In genomic region chr2:228709788-228710371, GRCh38 we compare ENCODE assay signal across 21 cellular contexts.
DNase-seq lines count a peak whose midpoint lies in the region; ATAC-seq, FAIRE-seq and TF ChIP-seq lines count a peak whose summit lies in the region.
"Had no signal": no experiment of that assay in that cellular context is flagged by ENCODE, and none has a peak within 500 bp of the region (broad histone marks: within the 10 kb centered on the region; RNA-seq: fewer than 3 reads in every experiment).

No MANE protein-coding gene starts in this region.

- no peak overlapping the region for H4K8ac ChIP-seq in H9 (replicated peaks; ENCODE audit: insufficient read length, low read depth, low read length)

- no peak overlapping the region for H3K4ac ChIP-seq in H9 (ENCODE audit: low read depth, low read length)

- BruUV-seq in HepG2 (replicated peaks; lab: Mats Ljungman, UMichigan) = no TSS peak

- no peaks in the 10 kb centered on the region for H3K23me2 ChIP-seq in H9 (ENCODE audit: insufficient read length, low read depth, low read length, poor library complexity, severe bottlenecking)

- H3K79me1 ChIP-seq in H9 (ENCODE audit: insufficient read depth, low read depth, low read length, poor library complexity, severe bottlenecking) = no peaks in the 10 kb centered on the region

- H3K9me3 ChIP-seq in astrocyte (ENCODE audit: insufficient read depth, low read depth, low read length) (no peaks in the 10 kb centered on the region), HepG2 (ENCODE audit: low read length) (peaks cover 79% of the 10 kb centered on the region), H9 (ENCODE audit: control insufficient read depth, low read depth, low read length) (no peaks in the 10 kb centered on the region)
- H3K9me3 ChIP-seq: BE2C, Caco-2 had no signal

- no peaks in the 10 kb centered on the region for H4K20me1 ChIP-seq in astrocyte (ENCODE audit: insufficient read depth, low read length)
- no peaks in the 10 kb centered on the region for H4K20me1 ChIP-seq in HepG2 (ENCODE audit: insufficient read depth, low read length)
- no peaks in the 10 kb centered on the region for H4K20me1 ChIP-seq in H9 (ENCODE audit: control insufficient read depth, insufficient read depth, insufficient read length)

- TF ChIP-seq CTCF in astrocyte (IDR thresholded peaks at IDR 0.05; ENCODE audit: insufficient read depth, low read depth, low read length) = no peak
- no peak for TF ChIP-seq CTCF in HepG2 (CRISPR knock-in tag; IDR thresholded peaks at IDR 0.05)
- no peak for TF ChIP-seq CTCF in H9 (conservative IDR thresholded peaks at IDR 0.05)

- H3K4me3 Mint-ChIP-seq in astrocyte (ENCODE audit: unreplicated experiment) (no peak overlapping the region), H9 (no peak overlapping the region)
- H3K4me3 Mint-ChIP-seq: CD14-positive monocyte; CD8-positive, alpha-beta T cell; HFFc6 had no signal

- no peak overlapping the region for H2AK5ac ChIP-seq in H9 (ENCODE audit: insufficient read length, low read length)

- 2% methylated on average over 2 of the region's 2 CpGs for WGBS in HepG2 (ENCODE audit: low lambda C conversion rate)
- WGBS in H9 (ENCODE audit: extremely low coverage, insufficient read length, low lambda C conversion rate) = no CpG with 5 or more reads among the region's 2 CpGs

- no peak overlapping the region for H4K91ac ChIP-seq in H9 (ENCODE audit: insufficient read length, low read depth, low read length)

- H2BK12ac ChIP-seq in H9 (ENCODE audit: insufficient read length, low read depth, low read length) = no peak overlapping the region

- H3K56ac ChIP-seq in H9 (ENCODE audit: insufficient read length, low read depth, low read length) = no peak overlapping the region

- H3K27ac Mint-ChIP-seq in astrocyte (ENCODE audit: unreplicated experiment) = no peak overlapping the region
- no peak overlapping the region for H3K27ac Mint-ChIP-seq in H9
- H3K27ac Mint-ChIP-seq: CD14-positive monocyte; CD8-positive, alpha-beta T cell; HFFc6 had no signal

- no peak overlapping the region for H2BK120ac ChIP-seq in H9 (ENCODE audit: low read depth, low read length, poor library complexity, severe bottlenecking)

- H3K27ac ChIP-seq in astrocyte (ENCODE audit: low read depth, low read length) (no peak overlapping the region), HepG2 (ENCODE audit: extremely low read length, insufficient read depth, low read length) (no peak overlapping the region), H9 (ENCODE audit: insufficient read length, low read depth, low read length) (no peak overlapping the region)
- H3K27ac ChIP-seq: 22Rv1, KMS-11 had no signal

- no peak for TF ChIP-seq EP300 in HepG2 (IDR thresholded peaks at IDR 0.05; ENCODE audit: low read depth in 2 of 2, low read length in 2 of 2)
- no peak for TF ChIP-seq EP300 in HepG2 (CRISPR knock-in tag; IDR thresholded peaks at IDR 0.05; ENCODE audit: borderline replicate concordance)

- FAIRE-seq in astrocyte (lab: Jason Lieb, UNC) (peak; percentile 26), HepG2 (lab: Jason Lieb, UNC) (no peak)
- FAIRE-seq: GM12878, GM18507, H1 had no signal

- H3K9ac ChIP-seq in astrocyte (ENCODE audit: low read length) (no peak overlapping the region), HepG2 (ENCODE audit: insufficient read depth, low read depth, low read length) (no peak overlapping the region), H9 (ENCODE audit: extremely low read depth, insufficient read length, low read length) (no peak overlapping the region)
- H3K9ac ChIP-seq: KMS-11 had no signal

- DNase-seq in A172 (ENCODE audit: low spot score) (peak; percentile 32), EL (peak; percentile 6), astrocyte (ENCODE audit: low read depth) (no peak), HepG2 (ENCODE audit: low spot score) (no peak), foreskin melanocyte (no peak), H9 (no peak), NCI-H187 treated with DMSO at 0.1 percent for 48 hours (lab: John Stamatoyannopoulos, UW) (no peak)
- DNase-seq: ACHN; BE2C; Caco-2; CD8-positive, alpha-beta T cell; DND-41; HCEC 1CT; HFFc6 had no signal

- no peaks in the 10 kb centered on the region for H3K4me1 ChIP-seq in astrocyte (ENCODE audit: insufficient read depth, low read length)
- no peaks in the 10 kb centered on the region for H3K4me1 ChIP-seq in HepG2 (ENCODE audit: insufficient read depth, low read length)
- no peaks in the 10 kb centered on the region for H3K4me1 ChIP-seq in H9 (ENCODE audit: insufficient read depth, low read length)
- H3K4me1 ChIP-seq: BE2C, Caco-2 had no signal

- no peaks in the 10 kb centered on the region for H3K4me1 Mint-ChIP-seq in astrocyte (ENCODE audit: low read depth, unreplicated experiment)
- peaks cover 8 to 12% of the 10 kb centered on the region in 2 experiments; a peak in 3 of 4 replicates for H3K4me1 Mint-ChIP-seq in H9
- H3K4me1 Mint-ChIP-seq: CD14-positive monocyte had no signal

- H3K79me2 ChIP-seq in astrocyte (ENCODE audit: insufficient read depth, low read length) (no peaks in the 10 kb centered on the region), HepG2 (ENCODE audit: insufficient read depth, low read length) (no peaks in the 10 kb centered on the region), H9 (ENCODE audit: insufficient read depth, low read length) (no peaks in the 10 kb centered on the region)

- H4K5ac ChIP-seq in H9 (ENCODE audit: insufficient read length, low read depth, low read length) = no peak overlapping the region

- CTCF ChIA-PET in HepG2 (lab: Yijun Ruan, JAX; ENCODE audit: low intra/inter-chr PET ratio, low total read pairs) = no interaction called here

- H3K36me3 Mint-ChIP-seq in astrocyte (ENCODE audit: low read depth, unreplicated experiment) (no peaks in the 10 kb centered on the region), H9 (ENCODE audit: insufficient read depth in 1 of 3, low read depth in 3 of 3) (peaks cover 3 to 10% (median 5%) of the 10 kb centered on the region in 3 experiments; a peak in 3 of 7 replicates)
- H3K36me3 Mint-ChIP-seq: CD14-positive monocyte; CD8-positive, alpha-beta T cell had no signal

- H2AFZ ChIP-seq in astrocyte (ENCODE audit: low read depth, low read length) = no peak overlapping the region
- no peak overlapping the region for H2AFZ ChIP-seq in HepG2 (ENCODE audit: low read length)
- no peak overlapping the region for H2AFZ ChIP-seq in H9 (ENCODE audit: low read length)

- POLR2A ChIA-PET in HepG2 (lab: Yijun Ruan, JAX) = no interaction called here

- TF ChIP-seq RAD21 in HepG2 (CRISPR knock-in tag; IDR thresholded peaks at IDR 0.05) = no peak

- TF ChIP-seq POLR2A in HepG2 (IDR thresholded peaks at IDR 0.05; ENCODE audit: insufficient read depth in 1 of 2, low read depth in 2 of 2, low read length in 2 of 2) = no peak

- no peak overlapping the region for H3K14ac ChIP-seq in H9 (ENCODE audit: insufficient read depth, low read length)

- no peak overlapping the region for H3K18ac ChIP-seq in H9 (ENCODE audit: insufficient read length, low read depth, low read length)

- in situ Hi-C loops in HepG2 (cut with HindIII; ENCODE audit: extremely low pct_ligation_motif_present, low pct_unique_long_range_greater_than_20kb) = no loop called here

- H2BK20ac ChIP-seq in H9 (ENCODE audit: low read depth, low read length, poor library complexity, severe bottlenecking) = no peak overlapping the region

- no peaks in the 10 kb centered on the region for H3K27me3 ChIP-seq in astrocyte (ENCODE audit: insufficient read depth, low read length)
- H3K27me3 ChIP-seq in HepG2 (ENCODE audit: control insufficient read depth in 1 of 2, insufficient read depth in 2 of 2, low read length in 2 of 2) = no peaks in the 10 kb centered on the region
- no peaks in the 10 kb centered on the region for H3K27me3 ChIP-seq in H9 (ENCODE audit: insufficient read depth, low read length)
- H3K27me3 ChIP-seq: BE2C had no signal

- intact Hi-C loops in HepG2 (cut with micrococcal nuclease; ENCODE audit: unreplicated experiment) = no loop called here

- peaks cover 6% of the 10 kb centered on the region for H3K9me3 Mint-ChIP-seq in astrocyte (ENCODE audit: unreplicated experiment)
- H3K9me3 Mint-ChIP-seq in H9 = peaks cover 10 to 12% of the 10 kb centered on the region in 2 experiments

- H3K36me3 ChIP-seq in astrocyte (ENCODE audit: insufficient read depth, low read length) (no peaks in the 10 kb centered on the region), HepG2 (replicated peaks in 1 of 2; ENCODE audit: control insufficient read depth in 1 of 2, insufficient read depth in 2 of 2, low read length in 2 of 2) (no peaks in the 10 kb centered on the region)
- H3K36me3 ChIP-seq: BE2C had no signal

- H2BK15ac ChIP-seq in H9 (ENCODE audit: low read depth, low read length) = no peak overlapping the region

- no peak; the same call in 2 of the 3 replicates for ATAC-seq in HepG2
- no peak for ATAC-seq in GM18519 (IDR thresholded peaks at IDR 0.05; ENCODE audit: low FRiP score, unreplicated experiment)
- ATAC-seq: CD8-positive, alpha-beta T cell; GM12878 had no signal

- H3K27me3 Mint-ChIP-seq in astrocyte (ENCODE audit: low read depth, unreplicated experiment) (no peaks in the 10 kb centered on the region), H9 (ENCODE audit: low read depth) (no peaks in the 10 kb centered on the region)

- no peak overlapping the region for H2BK5ac ChIP-seq in H9 (ENCODE audit: insufficient read length, low read length)

- no peak overlapping the region for H3K23ac ChIP-seq in H9 (ENCODE audit: insufficient read length, low read depth, low read length)

- H3T11ph ChIP-seq in H9 (ENCODE audit: low read length) = no peak overlapping the region

- H3K4me2 ChIP-seq in astrocyte (ENCODE audit: low read length) (no peak overlapping the region), HepG2 (ENCODE audit: low read depth, low read length) (no peak overlapping the region), H9 (ENCODE audit: insufficient read depth, insufficient read length, low read length) (no peak overlapping the region)
- H3K4me2 ChIP-seq: KMS-11 had no signal

- H3K4me3 ChIP-seq in astrocyte (ENCODE audit: insufficient read depth, low read depth, low read length) (no peak overlapping the region), HepG2 (replicated peaks in 1 of 3; ENCODE audit: insufficient read depth in 1 of 3, low read depth in 2 of 3, low read length in 3 of 3) (no peak overlapping the region)
- H3K4me3 ChIP-seq: GM12878 had no signal

TF ChIP-seq in HepG2, 621 proteins besides CTCF, POLR2A, EP300 and RAD21:
- no peak for TF ChIP-seq ZNF543 (CRISPR knock-in tag; IDR thresholded peaks at IDR 0.05)
- 0 out of 2 replicates have a peak, but pooled peaks have one; percentile 16 for TF ChIP-seq CREB1 (IDR thresholded peaks at IDR 0.05)
- TF ChIP-seq CREB1 (CRISPR knock-in tag; IDR thresholded peaks at IDR 0.05) = no peak

Comparison
In these comparisons a context has a peak if more than half of its experiments do, and no peak if none do; other contexts are left out.
1. DNase-seq: peak in A172 (single experiment) and EL (single experiment); none in astrocyte (single experiment), HepG2 (single experiment), foreskin melanocyte (single experiment), H9 (single experiment) and NCI-H187 treated with DMSO at 0.1 percent for 48 hours (single experiment).